1 cellular context compared by ENCODE assay signal in the genomic region with DNA sequence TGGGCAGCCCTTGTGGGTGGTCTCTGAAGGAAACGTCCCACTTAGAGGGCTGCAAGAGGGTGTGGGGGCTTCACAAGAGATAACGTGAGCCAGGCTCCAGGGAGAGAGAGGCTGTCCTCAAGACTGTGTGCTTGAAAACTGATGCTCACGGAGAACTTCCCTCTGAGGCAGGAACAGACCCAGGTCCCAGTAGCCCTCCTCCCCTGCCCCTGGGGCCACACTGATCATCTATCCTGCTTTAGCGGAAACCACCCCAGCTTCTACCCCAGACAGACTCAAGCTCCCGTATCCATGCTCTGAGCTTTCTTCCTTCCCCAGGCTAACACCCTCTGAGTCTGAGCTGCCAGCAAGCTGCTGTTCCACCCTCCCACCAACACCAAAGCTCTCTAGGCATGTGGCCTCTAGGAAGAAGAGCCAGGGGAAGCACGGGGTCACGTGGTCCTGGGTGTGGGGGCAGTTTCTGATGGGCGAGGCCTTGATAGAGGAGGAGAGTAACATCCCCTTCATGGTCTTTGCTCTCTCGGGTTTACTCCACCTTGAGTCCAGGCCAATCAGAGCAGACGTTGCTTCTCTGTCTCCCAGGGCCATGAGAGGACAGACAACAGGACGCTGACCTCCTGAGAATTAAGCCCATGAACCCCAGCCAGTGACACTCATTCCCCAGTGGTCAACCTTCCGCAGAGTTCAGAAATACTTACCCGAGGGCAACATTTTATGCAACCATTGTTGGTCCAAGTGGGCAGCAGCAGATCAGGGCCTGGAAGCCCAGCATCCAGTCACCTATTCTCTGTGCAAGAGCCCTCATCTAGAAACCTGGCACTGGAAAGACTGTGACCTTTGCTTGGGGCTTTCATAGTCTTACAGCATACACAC.
TF ChIP-seq lines count a peak whose summit lies in the region.

No MANE protein-coding gene starts in this region.

TF ChIP-seq in HepG2, 621 proteins besides CTCF, POLR2A, EP300 and RAD21 (continued from another document and continues in another):
- TF ChIP-seq, protein P1, sequence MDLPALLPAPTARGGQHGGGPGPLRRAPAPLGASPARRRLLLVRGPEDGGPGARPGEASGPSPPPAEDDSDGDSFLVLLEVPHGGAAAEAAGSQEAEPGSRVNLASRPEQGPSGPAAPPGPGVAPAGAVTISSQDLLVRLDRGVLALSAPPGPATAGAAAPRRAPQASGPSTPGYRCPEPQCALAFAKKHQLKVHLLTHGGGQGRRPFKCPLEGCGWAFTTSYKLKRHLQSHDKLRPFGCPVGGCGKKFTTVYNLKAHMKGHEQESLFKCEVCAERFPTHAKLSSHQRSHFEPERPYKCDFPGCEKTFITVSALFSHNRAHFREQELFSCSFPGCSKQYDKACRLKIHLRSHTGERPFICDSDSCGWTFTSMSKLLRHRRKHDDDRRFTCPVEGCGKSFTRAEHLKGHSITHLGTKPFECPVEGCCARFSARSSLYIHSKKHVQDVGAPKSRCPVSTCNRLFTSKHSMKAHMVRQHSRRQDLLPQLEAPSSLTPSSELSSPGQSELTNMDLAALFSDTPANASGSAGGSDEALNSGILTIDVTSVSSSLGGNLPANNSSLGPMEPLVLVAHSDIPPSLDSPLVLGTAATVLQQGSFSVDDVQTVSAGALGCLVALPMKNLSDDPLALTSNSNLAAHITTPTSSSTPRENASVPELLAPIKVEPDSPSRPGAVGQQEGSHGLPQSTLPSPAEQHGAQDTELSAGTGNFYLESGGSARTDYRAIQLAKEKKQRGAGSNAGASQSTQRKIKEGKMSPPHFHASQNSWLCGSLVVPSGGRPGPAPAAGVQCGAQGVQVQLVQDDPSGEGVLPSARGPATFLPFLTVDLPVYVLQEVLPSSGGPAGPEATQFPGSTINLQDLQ (CRISPR knock-in tag; IDR thresholded peaks at IDR 0.05): no peak
- TF ChIP-seq ZNF121 (CRISPR knock-in tag; IDR thresholded peaks at IDR 0.05) (no peak), ZNF547 (CRISPR knock-in tag; IDR thresholded peaks at IDR 0.05) (peak; percentile 95), FOXM1 (CRISPR knock-in tag; IDR thresholded peaks at IDR 0.05) (no peak; the same call in 1 of the 2 replicates), ZNF431 (CRISPR knock-in tag; IDR thresholded peaks at IDR 0.05; ENCODE audit: borderline replicate concordance, low read depth) (no peak), SUZ12 (IDR thresholded peaks at IDR 0.05; ENCODE audit: low read depth, low read length) (no peak), CBX2 (IDR thresholded peaks at IDR 0.05; ENCODE audit: low read depth, low read length) (no peak), CBX2 (CRISPR knock-in tag; IDR thresholded peaks at IDR 0.05; ENCODE audit: low read depth) (peak; percentile 99), TEAD3 (CRISPR knock-in tag; optimal IDR thresholded peaks at IDR 0.05; ENCODE audit: borderline replicate concordance) (peak; percentile 93), SETDB1 (CRISPR knock-in tag; IDR thresholded peaks at IDR 0.05; ENCODE audit: borderline replicate concordance) (no peak), ZNF629 (CRISPR knock-in tag; conservative IDR thresholded peaks at IDR 0.05) (peak; percentile 2; the same call in 1 of the 2 replicates), NPAS2 (CRISPR knock-in tag; IDR thresholded peaks at IDR 0.05; ENCODE audit: borderline replicate concordance) (no peak), ARNTL (CRISPR knock-in tag; IDR thresholded peaks at IDR 0.05) (peak; percentile 100), HNRNPK (IDR thresholded peaks at IDR 0.05; ENCODE audit: low read depth, low read length, poor library complexity, severe bottlenecking) (no peak), PRPF4 (IDR thresholded peaks at IDR 0.05; ENCODE audit: low read depth, low read length, poor library complexity, severe bottlenecking) (no peak), ZIK1 (CRISPR knock-in tag; IDR thresholded peaks at IDR 0.05; ENCODE audit: borderline replicate concordance, low read depth) (peak; percentile 88; the same call in 1 of the 2 replicates), ZFP82 (CRISPR knock-in tag; IDR thresholded peaks at IDR 0.05; ENCODE audit: borderline replicate concordance) (no peak), SRSF1 (optimal IDR thresholded peaks at IDR 0.05; ENCODE audit: low read depth, low read length) (peak; percentile 93), HNRNPLL (IDR thresholded peaks at IDR 0.05; ENCODE audit: low read depth, low read length, poor library complexity, severe bottlenecking) (no peak), ZKSCAN5 (CRISPR knock-in tag; IDR thresholded peaks at IDR 0.05) (peak; percentile 93), CEBPG (CRISPR knock-in tag; IDR thresholded peaks at IDR 0.05) (peak; percentile 81)
- TF ChIP-seq, protein P2, sequence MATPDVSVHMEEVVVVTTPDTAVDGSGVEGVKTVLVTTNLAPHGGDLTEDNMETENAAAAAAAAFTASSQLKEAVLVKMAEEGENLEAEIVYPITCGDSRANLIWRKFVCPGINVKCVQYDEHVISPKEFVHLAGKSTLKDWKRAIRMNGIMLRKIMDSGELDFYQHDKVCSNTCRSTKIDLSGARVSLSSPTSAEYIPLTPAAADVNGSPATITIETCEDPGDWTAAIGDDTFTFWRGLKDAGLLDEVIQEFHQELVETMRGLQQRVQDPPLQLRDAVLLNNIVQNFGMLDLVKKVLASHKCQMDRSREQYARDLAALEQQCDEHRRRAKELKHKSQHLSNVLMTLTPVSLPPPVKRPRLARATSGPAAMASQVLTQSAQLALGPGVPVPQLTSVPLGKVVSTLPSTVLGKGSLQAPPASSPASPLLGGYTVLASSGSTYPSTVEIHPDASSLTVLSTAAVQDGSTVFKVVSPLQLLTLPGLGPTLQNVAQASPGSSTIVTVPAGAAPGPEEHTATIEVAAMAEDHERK (CRISPR knock-in tag; IDR thresholded peaks at IDR 0.05; ENCODE audit: low read depth): no peak; the same call in 1 of the 2 replicates
- TF ChIP-seq, protein P3, sequence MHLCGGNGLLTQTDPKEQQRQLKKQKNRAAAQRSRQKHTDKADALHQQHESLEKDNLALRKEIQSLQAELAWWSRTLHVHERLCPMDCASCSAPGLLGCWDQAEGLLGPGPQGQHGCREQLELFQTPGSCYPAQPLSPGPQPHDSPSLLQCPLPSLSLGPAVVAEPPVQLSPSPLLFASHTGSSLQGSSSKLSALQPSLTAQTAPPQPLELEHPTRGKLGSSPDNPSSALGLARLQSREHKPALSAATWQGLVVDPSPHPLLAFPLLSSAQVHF (CRISPR knock-in tag; IDR thresholded peaks at IDR 0.05): no peak
- TF ChIP-seq, protein P4, sequence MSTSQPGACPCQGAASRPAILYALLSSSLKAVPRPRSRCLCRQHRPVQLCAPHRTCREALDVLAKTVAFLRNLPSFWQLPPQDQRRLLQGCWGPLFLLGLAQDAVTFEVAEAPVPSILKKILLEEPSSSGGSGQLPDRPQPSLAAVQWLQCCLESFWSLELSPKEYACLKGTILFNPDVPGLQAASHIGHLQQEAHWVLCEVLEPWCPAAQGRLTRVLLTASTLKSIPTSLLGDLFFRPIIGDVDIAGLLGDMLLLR (CRISPR knock-in tag; IDR thresholded peaks at IDR 0.05): peak; percentile 97
- TF ChIP-seq, protein P5, sequence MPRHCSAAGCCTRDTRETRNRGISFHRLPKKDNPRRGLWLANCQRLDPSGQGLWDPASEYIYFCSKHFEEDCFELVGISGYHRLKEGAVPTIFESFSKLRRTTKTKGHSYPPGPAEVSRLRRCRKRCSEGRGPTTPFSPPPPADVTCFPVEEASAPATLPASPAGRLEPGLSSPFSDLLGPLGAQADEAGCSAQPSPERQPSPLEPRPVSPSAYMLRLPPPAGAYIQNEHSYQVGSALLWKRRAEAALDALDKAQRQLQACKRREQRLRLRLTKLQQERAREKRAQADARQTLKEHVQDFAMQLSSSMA (CRISPR knock-in tag; IDR thresholded peaks at IDR 0.05): peak; percentile 98
- TF ChIP-seq, protein P6, sequence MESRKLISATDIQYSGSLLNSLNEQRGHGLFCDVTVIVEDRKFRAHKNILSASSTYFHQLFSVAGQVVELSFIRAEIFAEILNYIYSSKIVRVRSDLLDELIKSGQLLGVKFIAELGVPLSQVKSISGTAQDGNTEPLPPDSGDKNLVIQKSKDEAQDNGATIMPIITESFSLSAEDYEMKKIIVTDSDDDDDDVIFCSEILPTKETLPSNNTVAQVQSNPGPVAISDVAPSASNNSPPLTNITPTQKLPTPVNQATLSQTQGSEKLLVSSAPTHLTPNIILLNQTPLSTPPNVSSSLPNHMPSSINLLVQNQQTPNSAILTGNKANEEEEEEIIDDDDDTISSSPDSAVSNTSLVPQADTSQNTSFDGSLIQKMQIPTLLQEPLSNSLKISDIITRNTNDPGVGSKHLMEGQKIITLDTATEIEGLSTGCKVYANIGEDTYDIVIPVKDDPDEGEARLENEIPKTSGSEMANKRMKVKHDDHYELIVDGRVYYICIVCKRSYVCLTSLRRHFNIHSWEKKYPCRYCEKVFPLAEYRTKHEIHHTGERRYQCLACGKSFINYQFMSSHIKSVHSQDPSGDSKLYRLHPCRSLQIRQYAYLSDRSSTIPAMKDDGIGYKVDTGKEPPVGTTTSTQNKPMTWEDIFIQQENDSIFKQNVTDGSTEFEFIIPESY (CRISPR knock-in tag; IDR thresholded peaks at IDR 0.05): no peak; the same call in 1 of the 2 replicates
- TF ChIP-seq, protein P7, sequence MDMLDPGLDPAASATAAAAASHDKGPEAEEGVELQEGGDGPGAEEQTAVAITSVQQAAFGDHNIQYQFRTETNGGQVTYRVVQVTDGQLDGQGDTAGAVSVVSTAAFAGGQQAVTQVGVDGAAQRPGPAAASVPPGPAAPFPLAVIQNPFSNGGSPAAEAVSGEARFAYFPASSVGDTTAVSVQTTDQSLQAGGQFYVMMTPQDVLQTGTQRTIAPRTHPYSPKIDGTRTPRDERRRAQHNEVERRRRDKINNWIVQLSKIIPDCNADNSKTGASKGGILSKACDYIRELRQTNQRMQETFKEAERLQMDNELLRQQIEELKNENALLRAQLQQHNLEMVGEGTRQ (IDR thresholded peaks at IDR 0.05; ENCODE audit: low read depth, low read length): peak; percentile 98
- TF ChIP-seq, protein P7 (CRISPR knock-in tag; IDR thresholded peaks at IDR 0.05; ENCODE audit: borderline replicate concordance): no peak
- TF ChIP-seq, protein P8, sequence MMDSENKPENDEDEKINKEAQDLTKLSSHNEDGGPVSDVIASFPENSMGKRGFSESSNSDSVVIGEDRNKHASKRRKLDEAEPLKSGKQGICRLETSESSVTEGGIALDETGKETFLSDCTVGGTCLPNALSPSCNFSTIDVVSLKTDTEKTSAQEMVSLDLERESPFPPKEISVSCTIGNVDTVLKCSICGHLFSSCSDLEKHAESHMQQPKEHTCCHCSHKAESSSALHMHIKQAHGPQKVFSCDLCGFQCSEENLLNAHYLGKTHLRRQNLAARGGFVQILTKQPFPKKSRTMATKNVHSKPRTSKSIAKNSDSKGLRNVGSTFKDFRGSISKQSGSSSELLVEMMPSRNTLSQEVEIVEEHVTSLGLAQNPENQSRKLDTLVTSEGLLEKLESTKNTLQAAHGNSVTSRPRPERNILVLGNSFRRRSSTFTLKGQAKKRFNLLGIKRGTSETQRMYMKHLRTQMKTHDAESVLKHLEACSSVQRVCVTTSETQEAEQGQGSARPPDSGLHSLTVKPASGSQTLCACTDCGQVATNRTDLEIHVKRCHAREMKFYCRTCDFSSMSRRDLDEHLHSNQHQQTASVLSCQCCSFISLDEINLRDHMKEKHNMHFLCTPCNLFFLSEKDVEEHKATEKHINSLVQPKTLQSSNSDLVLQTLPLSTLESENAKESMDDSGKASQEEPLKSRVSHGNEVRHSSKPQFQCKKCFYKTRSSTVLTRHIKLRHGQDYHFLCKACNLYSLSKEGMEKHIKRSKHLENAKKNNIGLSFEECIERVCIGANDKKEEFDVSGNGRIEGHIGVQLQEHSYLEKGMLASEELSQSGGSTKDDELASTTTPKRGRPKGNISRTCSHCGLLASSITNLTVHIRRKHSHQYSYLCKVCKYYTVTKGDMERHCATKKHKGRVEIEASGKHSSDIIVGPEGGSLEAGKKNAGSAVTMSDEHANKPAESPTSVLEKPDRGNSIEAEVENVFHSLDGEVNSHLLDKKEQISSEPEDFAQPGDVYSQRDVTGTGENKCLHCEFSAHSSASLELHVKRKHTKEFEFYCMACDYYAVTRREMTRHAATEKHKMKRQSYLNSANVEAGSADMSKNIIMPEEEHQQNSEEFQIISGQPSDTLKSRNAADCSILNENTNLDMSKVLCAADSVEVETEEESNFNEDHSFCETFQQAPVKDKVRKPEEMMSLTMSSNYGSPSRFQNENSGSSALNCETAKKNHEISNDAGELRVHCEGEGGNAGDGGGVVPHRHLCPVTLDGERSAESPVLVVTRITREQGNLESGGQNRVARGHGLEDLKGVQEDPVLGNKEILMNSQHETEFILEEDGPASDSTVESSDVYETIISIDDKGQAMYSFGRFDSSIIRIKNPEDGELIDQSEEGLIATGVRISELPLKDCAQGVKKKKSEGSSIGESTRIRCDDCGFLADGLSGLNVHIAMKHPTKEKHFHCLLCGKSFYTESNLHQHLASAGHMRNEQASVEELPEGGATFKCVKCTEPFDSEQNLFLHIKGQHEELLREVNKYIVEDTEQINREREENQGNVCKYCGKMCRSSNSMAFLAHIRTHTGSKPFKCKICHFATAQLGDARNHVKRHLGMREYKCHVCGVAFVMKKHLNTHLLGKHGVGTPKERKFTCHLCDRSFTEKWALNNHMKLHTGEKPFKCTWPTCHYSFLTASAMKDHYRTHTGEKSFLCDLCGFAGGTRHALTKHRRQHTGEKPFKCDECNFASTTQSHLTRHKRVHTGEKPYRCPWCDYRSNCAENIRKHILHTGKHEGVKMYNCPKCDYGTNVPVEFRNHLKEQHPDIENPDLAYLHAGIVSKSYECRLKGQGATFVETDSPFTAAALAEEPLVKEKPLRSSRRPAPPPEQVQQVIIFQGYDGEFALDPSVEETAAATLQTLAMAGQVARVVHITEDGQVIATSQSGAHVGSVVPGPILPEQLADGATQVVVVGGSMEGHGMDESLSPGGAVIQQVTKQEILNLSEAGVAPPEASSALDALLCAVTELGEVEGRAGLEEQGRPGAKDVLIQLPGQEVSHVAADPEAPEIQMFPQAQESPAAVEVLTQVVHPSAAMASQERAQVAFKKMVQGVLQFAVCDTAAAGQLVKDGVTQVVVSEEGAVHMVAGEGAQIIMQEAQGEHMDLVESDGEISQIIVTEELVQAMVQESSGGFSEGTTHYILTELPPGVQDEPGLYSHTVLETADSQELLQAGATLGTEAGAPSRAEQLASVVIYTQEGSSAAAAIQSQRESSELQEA (CRISPR knock-in tag; IDR thresholded peaks at IDR 0.05; ENCODE audit: not compliant biosample characterization): peak; percentile 76
